ENCODE assay signal across 18 cellular contexts in the genomic region with DNA sequence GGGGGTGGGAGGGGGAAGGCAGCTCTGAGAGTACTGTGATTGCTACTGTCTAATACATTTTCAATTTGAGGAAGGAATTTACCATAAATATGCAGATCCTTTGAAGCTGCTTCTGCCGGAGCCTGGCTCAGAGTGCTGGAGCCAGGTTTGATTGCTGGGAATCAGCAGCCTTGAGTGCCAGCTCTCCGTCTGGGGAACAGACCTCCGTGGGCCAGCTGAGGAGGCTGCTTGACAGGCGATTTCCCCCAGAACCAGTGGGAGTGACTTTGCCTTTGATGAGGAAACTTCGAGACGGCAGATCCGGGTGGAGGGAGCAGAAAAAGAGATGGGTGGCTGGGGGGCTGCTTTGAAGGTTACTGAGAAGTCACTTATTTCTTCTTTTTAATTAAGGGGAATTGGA.
"Had no signal": no experiment of that assay in that cellular context is flagged by ENCODE, and none has a peak within 500 bp of the region (broad histone marks: within the 10 kb centered on the region; RNA-seq: fewer than 3 reads in every experiment).

No MANE protein-coding gene starts in this region.

- DNase-seq: effector memory CD8-positive, alpha-beta T cell; gastrocnemius medialis; left cardiac atrium; left ventricle myocardium inferior; lower lobe of right lung; naive B cell; psoas muscle; spleen; stimulated activated CD4-positive, alpha-beta T cell treated with anti-CD3 and anti-CD28 coated beads, Interleukin-15, amount 100 ng/mL, for 24 hours; stimulated activated CD4-positive, alpha-beta T cell treated with anti-CD3 and anti-CD28 coated beads, Interleukin-1b, Interleukin-23, amount 100 ng/mL, for 48 hours; stimulated activated CD4-positive, alpha-beta T cell treated with anti-CD3 and anti-CD28 coated beads, Interleukin-4, amount 100 ng/mL, for 24 hours; testis; upper lobe of right lung had no signal

- H3K9me3 ChIP-seq: esophagus muscularis mucosa, gastrocnemius medialis, left ventricle myocardium inferior, lower lobe of right lung, neutrophil, psoas muscle, spleen, testis, tibial nerve, upper lobe of right lung, vagina had no signal

- H3K36me3 ChIP-seq: esophagus muscularis mucosa, gastrocnemius medialis, left ventricle myocardium inferior, lower lobe of right lung, neutrophil, spleen, tibial nerve, upper lobe of right lung, vagina had no signal

- H3K27ac ChIP-seq: epithelial cell of prostate, gastrocnemius medialis, left ventricle myocardium inferior, lower lobe of right lung, neutrophil, psoas muscle, spleen, testis, tibial nerve, upper lobe of right lung, vagina had no signal

- H3K4me3 ChIP-seq: esophagus muscularis mucosa, gastrocnemius medialis, left ventricle myocardium inferior, lower lobe of right lung, psoas muscle, spleen, testis, tibial nerve, upper lobe of right lung, vagina had no signal

- H3K27me3 ChIP-seq: testis, vagina had no signal
